15 cellular contexts compared by ENCODE assay signal in genomic region chr11:32671051-32671450, GRCh38.
DNase-seq lines count a peak whose midpoint lies in the region; ATAC-seq and TF ChIP-seq lines count a peak whose summit lies in the region.
"Had no signal": no experiment of that assay in that cellular context is flagged by ENCODE, and none has a peak within 500 bp of the region (broad histone marks: within the 10 kb centered on the region; RNA-seq: fewer than 3 reads in every experiment).

No MANE protein-coding gene starts in this region.

- H3K27ac ChIP-seq in SK-N-SH (ENCODE audit: low read depth in 2 of 2, low read length in 1 of 2) = no peak overlapping the region; a peak in 1 of 4 replicates
- H3K27ac ChIP-seq in hepatocyte = no peak overlapping the region
- H3K27ac ChIP-seq: A549, C4-2B had no signal

- H3K27me3 ChIP-seq in SK-N-SH (ENCODE audit: insufficient read depth) = no peaks in the 10 kb centered on the region
- H3K27me3 ChIP-seq in hepatocyte = no peaks in the 10 kb centered on the region
- H3K27me3 ChIP-seq: BE2C had no signal

- no peaks in the 10 kb centered on the region; a peak in 1 of 4 replicates for H3K4me1 ChIP-seq in SK-N-SH (ENCODE audit: control insufficient read depth in 1 of 2, insufficient read depth in 2 of 2, low read depth in 1 of 2, low read length in 1 of 2)
- H3K4me1 ChIP-seq in hepatocyte (ENCODE audit: insufficient read depth) = no peaks in the 10 kb centered on the region
- H3K4me1 ChIP-seq: A549, HAP-1 had no signal

- WGBS in SK-N-SH (ENCODE audit: low lambda C conversion rate) = 3% methylated on average over 1 of the region's 1 CpG
- WGBS in hepatocyte (ENCODE audit: low lambda C conversion rate, missing lambda C conversion rate) = 48% methylated on average over 1 of the region's 1 CpG

- H3K9ac ChIP-seq in SK-N-SH = no peak overlapping the region

- TF ChIP-seq EP300 in SK-N-SH (IDR thresholded peaks at IDR 0.05; ENCODE audit: borderline replicate concordance in 1 of 2, low read depth in 1 of 2, low read length in 1 of 2) = peak; percentile 85 to 88

- CTCF ChIA-PET in SK-N-SH (lab: Yijun Ruan, JAX) = no interaction called here

- H3K4me3 ChIP-seq in SK-N-SH (ENCODE audit: low read depth in 2 of 2, low read length in 1 of 2) (no peak overlapping the region), fibroblast of the aortic adventitia (ENCODE audit: low read depth, low read length) (no peak overlapping the region), hepatocyte (no peak overlapping the region)
- H3K4me3 ChIP-seq: A549, HAP-1 had no signal

- H3K9me2 ChIP-seq in SK-N-SH (no peaks in the 10 kb centered on the region), hepatocyte (replicated peaks; ENCODE audit: insufficient read depth) (no peaks in the 10 kb centered on the region)

- no peak for TF ChIP-seq RAD21 in SK-N-SH (IDR thresholded peaks at IDR 0.05; ENCODE audit: low read length)

- H3F3A ChIP-seq in SK-N-SH (replicated peaks; ENCODE audit: insufficient read depth) = no peaks in the 10 kb centered on the region

- H3K4me2 ChIP-seq in SK-N-SH = no peak overlapping the region
- no peak overlapping the region for H3K4me2 ChIP-seq in hepatocyte
- H3K4me2 ChIP-seq: A549 had no signal

- H3K79me2 ChIP-seq in SK-N-SH (ENCODE audit: insufficient read depth) (no peaks in the 10 kb centered on the region), hepatocyte (no peaks in the 10 kb centered on the region)

- POLR2A ChIA-PET in SK-N-SH (lab: Yijun Ruan, JAX) = no interaction called here

- no peak for ATAC-seq in HG03442 (IDR thresholded peaks at IDR 0.05; ENCODE audit: unreplicated experiment)
- ATAC-seq: A549 had no signal

- H3K9me3 ChIP-seq in SK-N-SH (no peaks in the 10 kb centered on the region), hepatocyte (ENCODE audit: low read depth) (no peaks in the 10 kb centered on the region)
- H3K9me3 ChIP-seq: BE2C had no signal

- DNase-seq in SK-N-DZ (ENCODE audit: low spot score) (peak; percentile 96), SK-N-SH (peak; percentile 26), fibroblast of the aortic adventitia (ENCODE audit: low read depth) (peak; percentile 60), hepatocyte (ENCODE audit: low spot score) (peak; percentile 7), epidermal melanocyte (ENCODE audit: insufficient read length, low spot score) (no peak), GM19240 (ENCODE audit: insufficient read length, low spot score) (no peak)
- DNase-seq: BE2C; CD4-positive, alpha-beta memory T cell; DMS153; DMS79 treated with DMSO at 0.1 percent for 48 hours; EL had no signal

- no peak overlapping the region for H2AFZ ChIP-seq in SK-N-SH (ENCODE audit: low read depth)
- H2AFZ ChIP-seq in hepatocyte = no peak overlapping the region

- H3K36me3 ChIP-seq in SK-N-SH (replicated peaks in 1 of 2; ENCODE audit: control insufficient read depth in 1 of 2, insufficient read depth in 2 of 2, low read length in 1 of 2) = peaks cover 0 to 3% of the 10 kb centered on the region in 2 experiments
- H3K36me3 ChIP-seq in hepatocyte (replicated peaks; ENCODE audit: insufficient read depth, low read depth) = no peaks in the 10 kb centered on the region
- H3K36me3 ChIP-seq: BE2C, HAP-1 had no signal

- H4K20me1 ChIP-seq in SK-N-SH (ENCODE audit: insufficient read depth) (no peaks in the 10 kb centered on the region), hepatocyte (ENCODE audit: insufficient read depth, poor library complexity, severe bottlenecking) (no peaks in the 10 kb centered on the region)

- no peak for TF ChIP-seq CTCF in SK-N-SH (IDR thresholded peaks at IDR 0.05)
- TF ChIP-seq CTCF in fibroblast of the aortic adventitia (IDR thresholded peaks at IDR 0.05; ENCODE audit: insufficient read depth, low read length) = no peak
- no peak for TF ChIP-seq CTCF in hepatocyte (IDR thresholded peaks at IDR 0.05; ENCODE audit: poor library complexity)

TF ChIP-seq in SK-N-SH, 30 proteins besides CTCF, POLR2A, EP300 and RAD21:
- TF ChIP-seq NFIC (IDR thresholded peaks at IDR 0.05; ENCODE audit: borderline replicate concordance) = peak; percentile 70
- 0 out of 2 replicates have a peak, but pooled peaks have one; percentile 59 for TF ChIP-seq SIN3A (IDR thresholded peaks at IDR 0.05; ENCODE audit: borderline replicate concordance, low read depth, low read length)
- TF ChIP-seq FOSL2 (IDR thresholded peaks at IDR 0.05; ENCODE audit: borderline replicate concordance, low read depth) = peak; percentile 48; the same call in 1 of the 2 replicates
- TF ChIP-seq TEAD4 (IDR thresholded peaks at IDR 0.05; ENCODE audit: borderline replicate concordance, insufficient read depth) = peak; percentile 91; the same call in 1 of the 2 replicates
- peak; percentile 90 for TF ChIP-seq POLR2AphosphoS5 (IDR thresholded peaks at IDR 0.05; ENCODE audit: low read depth, low read length)
- TF ChIP-seq, protein P1, sequence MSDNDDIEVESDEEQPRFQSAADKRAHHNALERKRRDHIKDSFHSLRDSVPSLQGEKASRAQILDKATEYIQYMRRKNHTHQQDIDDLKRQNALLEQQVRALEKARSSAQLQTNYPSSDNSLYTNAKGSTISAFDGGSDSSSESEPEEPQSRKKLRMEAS (IDR thresholded peaks at IDR 0.05; ENCODE audit: low read depth) = no peak
- no peak for TF ChIP-seq SMC3 (IDR thresholded peaks at IDR 0.05; ENCODE audit: low read depth, low read length)
- no peak for TF ChIP-seq ELF1 (IDR thresholded peaks at IDR 0.05)
- peak; percentile 93 for TF ChIP-seq JUND (IDR thresholded peaks at IDR 0.05)
- no peak for TF ChIP-seq GABPA (IDR thresholded peaks at IDR 0.05; ENCODE audit: low read depth)
- no peak for TF ChIP-seq USF2 (IDR thresholded peaks at IDR 0.05; ENCODE audit: borderline replicate concordance, low read depth, low read length)
- TF ChIP-seq YY1 (IDR thresholded peaks at IDR 0.05; ENCODE audit: low read depth) = no peak
- TF ChIP-seq TAF1 (IDR thresholded peaks at IDR 0.05; ENCODE audit: borderline replicate concordance, low read depth, low read length) = no peak
- TF ChIP-seq ZBTB33 (IDR thresholded peaks at IDR 0.05; ENCODE audit: borderline replicate concordance, low read depth) = peak; percentile 70; the same call in 1 of the 2 replicates
- TF ChIP-seq RXRA (IDR thresholded peaks at IDR 0.05; ENCODE audit: borderline replicate concordance, low read depth) = peak; percentile 72; the same call in 1 of the 2 replicates
- TF ChIP-seq TCF12 (IDR thresholded peaks at IDR 0.05) = peak; percentile 100
- TF ChIP-seq MEF2A (IDR thresholded peaks at IDR 0.05; ENCODE audit: borderline replicate concordance, low read depth) = peak; percentile 64
- TF ChIP-seq, protein P2, sequence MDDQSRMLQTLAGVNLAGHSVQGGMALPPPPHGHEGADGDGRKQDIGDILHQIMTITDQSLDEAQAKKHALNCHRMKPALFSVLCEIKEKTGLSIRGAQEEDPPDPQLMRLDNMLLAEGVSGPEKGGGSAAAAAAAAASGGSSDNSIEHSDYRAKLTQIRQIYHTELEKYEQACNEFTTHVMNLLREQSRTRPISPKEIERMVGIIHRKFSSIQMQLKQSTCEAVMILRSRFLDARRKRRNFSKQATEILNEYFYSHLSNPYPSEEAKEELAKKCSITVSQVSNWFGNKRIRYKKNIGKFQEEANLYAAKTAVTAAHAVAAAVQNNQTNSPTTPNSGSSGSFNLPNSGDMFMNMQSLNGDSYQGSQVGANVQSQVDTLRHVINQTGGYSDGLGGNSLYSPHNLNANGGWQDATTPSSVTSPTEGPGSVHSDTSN (IDR thresholded peaks at IDR 0.05) = peak; percentile 98
- TF ChIP-seq FOXM1 (IDR thresholded peaks at IDR 0.05; ENCODE audit: low read depth) = peak; percentile 86
- no peak for TF ChIP-seq RCOR1 (IDR thresholded peaks at IDR 0.05; ENCODE audit: low read length)

Comparison
In these comparisons a context has a peak if more than half of its experiments do, and no peak if none do; other contexts are left out.
1. DNase-seq: peak in SK-N-DZ (single experiment), SK-N-SH (single experiment), fibroblast of the aortic adventitia (single experiment) and hepatocyte (single experiment); none in epidermal melanocyte (single experiment) and GM19240 (single experiment).